In the genomic region with DNA sequence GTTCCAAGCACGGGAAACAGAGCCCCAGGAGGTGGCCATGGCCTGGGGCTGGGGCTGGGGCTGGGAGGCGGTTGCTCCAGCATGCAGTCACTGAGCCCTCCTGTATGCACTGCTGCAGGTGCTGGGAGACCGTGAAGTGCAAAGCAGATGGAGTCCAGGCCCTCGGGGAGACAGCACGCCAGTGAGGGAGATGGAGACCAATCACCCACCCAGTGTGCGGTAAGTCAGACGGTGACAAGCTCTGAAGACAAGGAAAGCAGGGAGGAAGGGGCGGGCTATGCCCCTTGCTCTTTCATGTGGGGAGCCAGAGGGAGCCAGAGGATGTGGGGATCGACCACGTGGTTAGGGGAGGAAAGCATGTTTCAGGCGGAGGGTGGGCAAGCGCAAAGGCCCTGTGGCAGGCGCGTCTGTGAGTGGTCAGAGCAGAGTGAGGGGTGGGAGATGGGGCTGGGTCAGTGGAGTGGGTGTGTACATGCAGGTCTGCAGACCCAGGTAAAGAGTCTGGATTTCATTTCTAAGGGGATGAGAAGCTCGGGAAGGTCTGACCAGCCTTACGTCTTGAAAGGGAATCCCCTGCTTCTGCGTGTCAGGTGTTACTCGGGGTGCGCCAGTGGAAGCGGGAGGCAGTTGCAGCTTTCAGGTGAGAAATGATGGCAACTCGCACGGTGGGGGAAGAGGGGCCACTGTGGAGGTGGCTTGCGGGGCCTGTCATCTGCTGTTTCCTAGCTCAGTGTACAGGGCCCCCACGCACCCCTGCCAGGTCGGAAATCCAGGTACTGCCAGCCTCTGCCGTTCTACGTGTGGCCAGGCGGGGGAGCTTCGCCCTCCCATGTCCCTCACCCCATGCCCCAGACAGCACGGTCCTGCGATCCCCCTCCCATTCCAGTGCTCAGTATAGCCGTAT, we compare ENCODE assay signal across 8 cellular contexts. TPM values are rescaled to one million over a fixed set of nuclear protein-coding genes. Genes with fewer than 3 reads are reported as not detected.
A peak's percentile ranks its signal among the peaks of the same experiment; 100 is the strongest.
DNase-seq lines count a peak whose midpoint lies in the region; ATAC-seq, FAIRE-seq and TF ChIP-seq lines count a peak whose summit lies in the region.

No MANE protein-coding gene starts in this region.

- H3K36me3 ChIP-seq in HepG2 (replicated peaks in 1 of 2; ENCODE audit: control insufficient read depth in 1 of 2, insufficient read depth in 2 of 2, low read length in 2 of 2) = peaks cover 8 to 39% of the 10 kb centered on the region in 2 experiments; a peak in 3 of 5 replicates
- no peaks in the 10 kb centered on the region for H3K36me3 ChIP-seq in uterus

- H3K27me3 ChIP-seq in HepG2 (ENCODE audit: control insufficient read depth in 1 of 2, insufficient read depth in 2 of 2, low read length in 2 of 2) (no peaks in the 10 kb centered on the region), uterus (no peaks in the 10 kb centered on the region)

- TF ChIP-seq CTCF in HepG2 (CRISPR knock-in tag; IDR thresholded peaks at IDR 0.05) = peak; percentile 89
- peak; percentile 42 to 69 (median 62) for TF ChIP-seq CTCF in uterus (IDR thresholded peaks at IDR 0.05)

- POLR2A ChIA-PET in HepG2 (lab: Yijun Ruan, JAX) = no interaction called here

- H3K79me2 ChIP-seq in HepG2 (ENCODE audit: insufficient read depth, low read length) = no peaks in the 10 kb centered on the region

- no peak overlapping the region for H3K27ac ChIP-seq in HepG2 (ENCODE audit: extremely low read length, insufficient read depth, low read length)
- H3K27ac ChIP-seq in uterus = no peak overlapping the region

- FAIRE-seq in HepG2 (lab: Jason Lieb, UNC) = peak; percentile 46

- no peak overlapping the region for H2AFZ ChIP-seq in HepG2 (ENCODE audit: low read length)

- in situ Hi-C loops in G401 (cut with HindIII; ENCODE audit: low sequenced_read_pairs) = no loop called here
- in situ Hi-C loops in HepG2 (cut with HindIII; ENCODE audit: extremely low pct_ligation_motif_present, low pct_unique_long_range_greater_than_20kb) = no loop called here

- no peak overlapping the region for H3K9ac ChIP-seq in HepG2 (ENCODE audit: insufficient read depth, low read depth, low read length)

- H3K4me1 ChIP-seq in HepG2 (ENCODE audit: insufficient read depth, low read length) (peaks cover 13% of the 10 kb centered on the region), uterus (no peaks in the 10 kb centered on the region)

- H4K20me1 ChIP-seq in HepG2 (ENCODE audit: insufficient read depth, low read length) = no peaks in the 10 kb centered on the region

- H3K4me2 ChIP-seq in HepG2 (ENCODE audit: low read depth, low read length) = no peak overlapping the region

- CTCF ChIA-PET in HepG2 (lab: Yijun Ruan, JAX; ENCODE audit: low intra/inter-chr PET ratio, low total read pairs) = interaction anchor here (0.9 to 1.3 kb wide), 2 partner anchors 266 to 293 kb away, joined by 4 to 6 read pairs; no protein-coding TSS in a partner anchor

- no TSS peak for BruUV-seq in HepG2 (replicated peaks; lab: Mats Ljungman, UMichigan)

- DNase-seq in G401 (ENCODE audit: low spot score) (peak; percentile 42), NCI-H2196 (lab: John Stamatoyannopoulos, UW; ENCODE audit: unreplicated experiment) (peak; percentile 64), astrocyte of the hippocampus (ENCODE audit: low read depth, low spot score) (peak; percentile 61), HepG2 (ENCODE audit: low spot score) (no peak), uterus (peak in 1 of 2 donors; percentile 45), globus pallidus (ENCODE audit: low spot score) (no peak)

- intact Hi-C loops in HepG2 (cut with micrococcal nuclease; ENCODE audit: unreplicated experiment) (loop anchor here (5.0 kb wide), 1 partner anchor 295 kb away; no protein-coding TSS in a partner anchor), uterus (cut with DNase I; ENCODE audit: low total_unique reads) (loop anchor here (5.0 kb wide), 1 partner anchor 290 kb away; no protein-coding TSS in a partner anchor)

- ATAC-seq in HepG2 = peak; percentile 76
- no peak for ATAC-seq in GM18858 (IDR thresholded peaks at IDR 0.05; ENCODE audit: unreplicated experiment)
- no peak for ATAC-seq in GM19463 (IDR thresholded peaks at IDR 0.05; ENCODE audit: unreplicated experiment)

- H3K4me3 ChIP-seq in HepG2 (replicated peaks in 1 of 3; ENCODE audit: insufficient read depth in 1 of 3, low read depth in 2 of 3, low read length in 3 of 3) (no peak overlapping the region), uterus (no peak overlapping the region)

- WGBS in HepG2 (ENCODE audit: low lambda C conversion rate) = 89% methylated on average over 30 of the region's 32 CpGs

- TF ChIP-seq EP300 in HepG2 (IDR thresholded peaks at IDR 0.05; ENCODE audit: low read depth in 2 of 2, low read length in 2 of 2) (no peak), HepG2 (CRISPR knock-in tag; IDR thresholded peaks at IDR 0.05; ENCODE audit: borderline replicate concordance) (no peak)

- TF ChIP-seq RAD21 in HepG2 (CRISPR knock-in tag; IDR thresholded peaks at IDR 0.05) = peak; percentile 55

- H3K9me3 ChIP-seq in HepG2 (ENCODE audit: low read length) (no peaks in the 10 kb centered on the region), uterus (no peaks in the 10 kb centered on the region)

- no peak for TF ChIP-seq POLR2A in HepG2 (IDR thresholded peaks at IDR 0.05; ENCODE audit: insufficient read depth in 1 of 2, low read depth in 2 of 2, low read length in 2 of 2)
- TF ChIP-seq POLR2A in uterus (IDR thresholded peaks at IDR 0.05) = no peak

TF ChIP-seq in HepG2, 621 proteins besides CTCF, POLR2A, EP300 and RAD21 (continues in another document):
- TF ChIP-seq ZBTB38 (CRISPR knock-in tag; IDR thresholded peaks at IDR 0.05) = no peak; the same call in 1 of the 2 replicates
- TF ChIP-seq NRL (CRISPR knock-in tag; IDR thresholded peaks at IDR 0.05; ENCODE audit: borderline replicate concordance) = peak; percentile 39; the same call in 1 of the 2 replicates
- TF ChIP-seq ERF (CRISPR knock-in tag; IDR thresholded peaks at IDR 0.05) = 0 out of 2 replicates have a peak, but pooled peaks have one; percentile 27
- no peak for TF ChIP-seq ZNF841 (CRISPR knock-in tag; IDR thresholded peaks at IDR 0.05; ENCODE audit: borderline replicate concordance)
- no peak for TF ChIP-seq ZNF713 (CRISPR knock-in tag; IDR thresholded peaks at IDR 0.05)
- 0 out of 2 replicates have a peak, but pooled peaks have one; percentile 43 for TF ChIP-seq TSC22D2 (CRISPR knock-in tag; IDR thresholded peaks at IDR 0.05; ENCODE audit: borderline replicate concordance)
- no peak for TF ChIP-seq KMT2A (CRISPR knock-in tag; IDR thresholded peaks at IDR 0.05)

RNA-seq across cellular contexts. Expression of gene RRM2, which starts 19.4 kb away (rescaled TPM):
- total RNA-seq in G401 (2014; rRNA removed; shearing (Covaris generic)) = 17.8 and 21.9 TPM in 2 replicates
- 150 and 191 TPM in 2 replicates for total RNA-seq in HepG2 (2016; rRNA removed; fragmentation: Illumina TruSeq; extraction: Trizol)
- total RNA-seq in HepG2 (2016; cell fraction: cytosol; rRNA removed; fragmentation: Illumina TruSeq; extraction: Trizol; ENCODE audit: low read depth) = 37.8 and 48.5 TPM in 2 replicates
- total RNA-seq in HepG2 (2016; cell fraction: insoluble cytoplasmic fraction; rRNA removed; fragmentation: Illumina TruSeq; extraction: Trizol) = 147 and 157 TPM in 2 replicates
- total RNA-seq in HepG2 (2016; cell fraction: membrane; rRNA removed; fragmentation: Illumina TruSeq; extraction: Trizol) = 80.6 and 88.9 TPM in 2 replicates
- 128 and 140 TPM in 2 replicates for total RNA-seq in HepG2 (2016; cell fraction: nucleus; rRNA removed; fragmentation: Illumina TruSeq; extraction: Trizol)
- 15.2 and 31.3 TPM in 2 replicates for polyA plus RNA-seq in HepG2 (2011; rRNA removed)
- polyA plus RNA-seq in HepG2 (2011; cell fraction: cytosol; rRNA removed) = 16.4 and 33.9 TPM in 2 replicates
- 56.9 and 85.9 TPM in 2 replicates for polyA plus RNA-seq in HepG2 (2011; cell fraction: nucleus; rRNA removed)
- 28.1 and 60.7 TPM in 2 replicates for polyA plus RNA-seq in HepG2 (2012)
- 43.8 and 46.7 TPM in 2 replicates for polyA plus RNA-seq in HepG2 (2016; cell fraction: cytosol; fragmentation: Illumina TruSeq; extraction: Trizol; ENCODE audit: low read depth)
- polyA plus RNA-seq in HepG2 (2016; cell fraction: insoluble cytoplasmic fraction; fragmentation: Illumina TruSeq; extraction: Trizol; ENCODE audit: low read depth) = 194 and 228 TPM in 2 replicates
- 51.9 and 53.7 TPM in 2 replicates for polyA plus RNA-seq in HepG2 (2016; cell fraction: membrane; fragmentation: Illumina TruSeq; extraction: Trizol; ENCODE audit: low read depth)
- polyA plus RNA-seq in HepG2 (2016; cell fraction: nucleus; fragmentation: Illumina TruSeq; extraction: Trizol; ENCODE audit: insufficient read depth, low read depth) = 138 and 141 TPM in 2 replicates
- polyA minus RNA-seq in HepG2 (2011; rRNA and poly(A)+ RNA removed; ENCODE audit: low replicate concordance) = 59.0 and 93.0 TPM in 2 replicates
- 42.2 and 50.2 TPM in 2 replicates for polyA minus RNA-seq in HepG2 (2011; cell fraction: cytosol; rRNA and poly(A)+ RNA removed)
- polyA minus RNA-seq in HepG2 (2011; cell fraction: nucleus; rRNA and poly(A)+ RNA removed) = 47.4 and 63.0 TPM in 2 replicates
- 10 to 100 TPM in 1 of 4 donors, not detected in 3; 27.2 TPM for total RNA-seq in uterus

Comparison
In these comparisons a context has a peak if more than half of its experiments do, and no peak if none do; other contexts are left out.
1. DNase-seq: peak in G401 (single experiment), NCI-H2196 (single experiment) and astrocyte of the hippocampus (single experiment); none in HepG2 (single experiment) and globus pallidus (single experiment).